Comparison of ENCODE assay signal across 30 cellular contexts in genomic region chr19:652467-653389, GRCh38. TPM values are rescaled to one million over a fixed set of nuclear protein-coding genes. Genes with fewer than 3 reads are reported as not detected.
"Had no signal": no experiment of that assay in that cellular context is flagged by ENCODE, and none has a peak within 500 bp of the region (broad histone marks: within the 10 kb centered on the region; RNA-seq: fewer than 3 reads in every experiment).

No MANE protein-coding gene starts in this region.

- H3K27me3 ChIP-seq: dorsolateral prefrontal cortex, gastrocnemius medialis, neutrophil, tibial nerve, upper lobe of left lung had no signal

- DNase-seq: cerebellar nuclear complex; dorsolateral prefrontal cortex; effector CD4-positive, alpha-beta T cell; foreskin fibroblast; gastrocnemius medialis; head of caudate nucleus; natural killer cell; right cardiac atrium; stimulated activated CD4-positive, alpha-beta T cell treated with anti-CD3 and anti-CD28 coated beads, Interleukin-12 subunit alpha, Interleukin-12 subunit beta, amount 100 ng/mL, for 4 hours; stimulated activated CD4-positive, alpha-beta T cell treated with anti-CD3 and anti-CD28 coated beads, Interleukin-2, amount 100 ng/mL, for 24 hours; stimulated activated CD4-positive, alpha-beta T cell treated with anti-CD3 and anti-CD28 coated beads, Interleukin-4, amount 100 ng/mL, for 24 hours; stimulated activated naive CD4-positive, alpha-beta T cell treated with Interleukin-2 at 50 U/mL for 16 hours had no signal

- FAIRE-seq: colon, keratinocyte, urothelium cell line had no signal

- ATAC-seq: esophagus mucosa; gastrocnemius medialis; left lobe of liver; natural killer cell; right cardiac atrium; stimulated activated effector memory CD8-positive, alpha-beta T cell treated with anti-CD3 and anti-CD28 coated beads, Interleukin-12 subunit alpha, Interleukin-12 subunit beta, amount 100 ng/mL, for 72 hours had no signal

- H3K4me3 ChIP-seq: gastrocnemius medialis, lung, prostate gland, skin epidermis, thoracic aorta, tibial nerve, upper lobe of left lung had no signal

- H3K9me3 ChIP-seq: gastrocnemius medialis, neutrophil, prostate gland, thoracic aorta, tibial nerve, upper lobe of left lung had no signal

- H3K27ac ChIP-seq: epithelial cell of prostate, gastrocnemius medialis, neutrophil, prostate gland, skin epidermis, thoracic aorta, tibial nerve, upper lobe of left lung had no signal

- H3K4me1 ChIP-seq: prostate gland had no signal

RNA-seq across cellular contexts. Expression of gene FGF22, which starts 13.0 kb away (rescaled TPM):
- total RNA-seq: gastrocnemius medialis had no signal
- polyA plus RNA-seq: keratinocyte, liver had no signal

RNA-seq across cellular contexts. Expression of gene PRSS57, which starts 42.5 kb away (rescaled TPM):
- total RNA-seq: esophagus mucosa, gastrocnemius medialis, glomerular endothelial cell, left lobe of liver, renal cortical epithelial cell, right cardiac atrium, thoracic aorta, tibial nerve had no signal
- polyA plus RNA-seq: keratinocyte, neural cell, right cardiac atrium had no signal
